1 cellular context compared by ENCODE assay signal in genomic region chr13:98582947-98583346, GRCh38.
TF ChIP-seq lines count a peak whose summit lies in the region.

No MANE protein-coding gene starts in this region.

TF ChIP-seq in Ishikawa, 13 proteins besides CTCF, POLR2A, EP300 and RAD21 (continued from another document):
- no peak for TF ChIP-seq REST (IDR thresholded peaks at IDR 0.05; ENCODE audit: low read depth)
